Comparison of ENCODE assay signal across 15 cellular contexts in genomic region chr1:214102907-214103306, GRCh38.
DNase-seq lines count a peak whose midpoint lies in the region; ATAC-seq and TF ChIP-seq lines count a peak whose summit lies in the region.
"Had no signal": no experiment of that assay in that cellular context is flagged by ENCODE, and none has a peak within 500 bp of the region (broad histone marks: within the 10 kb centered on the region; RNA-seq: fewer than 3 reads in every experiment).

No MANE protein-coding gene starts in this region.

- DNase-seq in AG08395 (ENCODE audit: low spot score), result peak; percentile 16
- peak; percentile 61 for DNase-seq in HS-5 (ENCODE audit: low read depth)
- peak; percentile 80 for DNase-seq in astrocyte of the hippocampus (ENCODE audit: low read depth, low spot score)
- peak; percentile 31 for DNase-seq in kidney epithelial cell (ENCODE audit: low read depth)
- DNase-seq in NCI-H2029 treated with DMSO at 0.1 percent for 48 hours (lab: John Stamatoyannopoulos, UW), result no peak
- DNase-seq in NCI-H1105 (lab: John Stamatoyannopoulos, UW), result no peak
- DNase-seq in GM13977 (ENCODE audit: low spot score), result no peak
- DNase-seq: activated CD4-positive, alpha-beta memory T cell treated with anti-CD3 and anti-CD28 coated beads for 36 hours; activated gamma-delta T cell; colonic mucosa; NCI-H446; posterior cingulate gyrus; substantia nigra had no signal

- in situ Hi-C loops in GM13977 (cut with MboI; ENCODE audit: low pct_unique_long_range_greater_than_20kb, low sequenced_read_pairs, unreplicated experiment), result no loop called here

- TF ChIP-seq CTCF in kidney epithelial cell (IDR thresholded peaks at IDR 0.05; ENCODE audit: insufficient read depth, low read length, poor library complexity, severe bottlenecking) (no peak), GM13977 (IDR thresholded peaks at IDR 0.05; ENCODE audit: extremely low read depth, insufficient read depth, missing control alignments) (no peak)

- H3K4me3 ChIP-seq in kidney epithelial cell (ENCODE audit: low read depth, low read length), result no peak overlapping the region
- H3K4me3 ChIP-seq: colonic mucosa, HAP-1 had no signal

- H3K36me3 ChIP-seq in kidney epithelial cell (ENCODE audit: control insufficient read depth, insufficient read depth, low read length), result no peaks in the 10 kb centered on the region
- H3K36me3 ChIP-seq: colonic mucosa, HAP-1 had no signal

- ATAC-seq in HG03521 (IDR thresholded peaks at IDR 0.05; ENCODE audit: unreplicated experiment), result no peak

- no peaks in the 10 kb centered on the region for H3K27me3 ChIP-seq in kidney epithelial cell (ENCODE audit: control insufficient read depth, insufficient read depth, low read length)
- H3K27me3 ChIP-seq: colonic mucosa had no signal

Comparison
In these comparisons a context has a peak if more than half of its experiments do, and no peak if none do; other contexts are left out.
1. DNase-seq: peak in AG08395 (single experiment), HS-5 (single experiment), astrocyte of the hippocampus (single experiment) and kidney epithelial cell (single experiment); none in NCI-H2029 treated with DMSO at 0.1 percent for 48 hours (single experiment), NCI-H1105 (single experiment) and GM13977 (single experiment).